1 cellular context compared by ENCODE assay signal in the genomic region with DNA sequence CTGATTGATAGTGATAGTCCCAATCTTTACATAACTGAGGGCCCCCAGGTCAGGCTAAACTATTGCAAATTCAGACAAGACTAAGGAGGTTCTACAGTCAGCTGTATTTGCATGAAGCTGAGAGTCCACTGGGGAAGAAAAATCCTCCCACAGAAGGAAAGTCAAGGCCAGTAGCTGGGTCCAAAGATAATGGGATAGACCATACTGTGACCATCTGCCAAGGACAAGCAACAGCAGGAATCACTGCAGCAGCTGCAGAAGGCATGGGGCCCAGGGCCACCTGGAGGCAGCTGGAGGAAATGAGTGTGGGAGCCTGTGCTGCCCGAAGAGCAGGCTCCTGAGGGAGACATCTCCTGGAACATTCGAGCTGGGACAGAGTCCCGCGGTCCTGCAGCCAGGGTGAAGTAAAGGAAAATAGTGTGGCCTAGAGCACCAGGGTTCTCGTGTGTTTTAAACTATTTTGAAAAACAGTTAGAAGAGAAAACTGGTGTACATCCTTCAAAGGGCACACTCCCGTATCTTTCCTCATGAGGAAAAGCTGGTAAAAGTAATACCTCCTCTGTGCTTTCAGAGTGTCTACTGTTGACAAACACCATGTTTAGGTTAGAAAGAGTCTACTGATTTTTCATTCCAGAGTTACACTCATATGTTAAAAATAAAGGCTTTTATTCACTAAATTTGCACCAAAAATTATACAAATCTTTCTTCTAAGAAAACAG.
TF ChIP-seq lines count a peak whose summit lies in the region.

No MANE protein-coding gene starts in this region.

TF ChIP-seq in HepG2, 621 proteins besides CTCF, POLR2A, EP300 and RAD21 (continued from another document and continues in another):
- TF ChIP-seq, protein P1, sequence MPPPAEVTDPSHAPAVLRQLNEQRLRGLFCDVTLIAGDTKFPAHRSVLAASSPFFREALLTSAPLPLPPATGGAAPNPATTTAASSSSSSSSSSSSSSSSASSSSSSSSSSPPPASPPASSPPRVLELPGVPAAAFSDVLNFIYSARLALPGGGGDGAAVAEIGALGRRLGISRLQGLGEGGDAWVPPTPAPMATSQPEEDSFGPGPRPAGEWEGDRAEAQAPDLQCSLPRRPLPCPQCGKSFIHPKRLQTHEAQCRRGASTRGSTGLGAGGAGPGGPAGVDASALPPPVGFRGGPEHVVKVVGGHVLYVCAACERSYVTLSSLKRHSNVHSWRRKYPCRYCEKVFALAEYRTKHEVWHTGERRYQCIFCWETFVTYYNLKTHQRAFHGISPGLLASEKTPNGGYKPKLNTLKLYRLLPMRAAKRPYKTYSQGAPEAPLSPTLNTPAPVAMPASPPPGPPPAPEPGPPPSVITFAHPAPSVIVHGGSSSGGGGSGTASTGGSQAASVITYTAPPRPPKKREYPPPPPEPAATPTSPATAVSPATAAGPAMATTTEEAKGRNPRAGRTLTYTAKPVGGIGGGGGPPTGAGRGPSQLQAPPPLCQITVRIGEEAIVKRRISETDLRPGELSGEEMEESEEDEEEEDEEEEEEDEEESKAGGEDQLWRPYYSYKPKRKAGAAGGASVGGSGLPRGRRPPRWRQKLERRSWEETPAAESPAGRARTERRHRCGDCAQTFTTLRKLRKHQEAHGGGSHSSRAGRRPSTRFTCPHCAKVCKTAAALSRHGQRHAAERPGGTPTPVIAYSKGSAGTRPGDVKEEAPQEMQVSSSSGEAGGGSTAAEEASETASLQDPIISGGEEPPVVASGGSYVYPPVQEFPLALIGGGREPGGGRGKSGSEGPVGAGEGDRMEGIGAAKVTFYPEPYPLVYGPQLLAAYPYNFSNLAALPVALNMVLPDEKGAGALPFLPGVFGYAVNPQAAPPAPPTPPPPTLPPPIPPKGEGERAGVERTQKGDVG (CRISPR knock-in tag; IDR thresholded peaks at IDR 0.05; ENCODE audit: borderline replicate concordance), result peak; percentile 47; the same call in 1 of the 2 replicates
- TF ChIP-seq NKX3-1 (CRISPR knock-in tag; IDR thresholded peaks at IDR 0.05), result no peak
- no peak for TF ChIP-seq ZSCAN30 (CRISPR knock-in tag; IDR thresholded peaks at IDR 0.05)
- TF ChIP-seq JUND (CRISPR knock-in tag; IDR thresholded peaks at IDR 0.05), result peak; percentile 32; the same call in 1 of the 2 replicates
- TF ChIP-seq SP1 (IDR thresholded peaks at IDR 0.05), result no peak
- 0 out of 2 replicates have a peak, but pooled peaks have one; percentile 28 for TF ChIP-seq SP1 (CRISPR knock-in tag; IDR thresholded peaks at IDR 0.05)
- no peak for TF ChIP-seq ZNF552 (CRISPR knock-in tag; IDR thresholded peaks at IDR 0.05; ENCODE audit: borderline replicate concordance)
- TF ChIP-seq ZNF629 (CRISPR knock-in tag; conservative IDR thresholded peaks at IDR 0.05), result 0 out of 2 replicates have a peak, but pooled peaks have one; percentile 20
- TF ChIP-seq HIVEP1 (CRISPR knock-in tag; IDR thresholded peaks at IDR 0.05), result no peak
- no peak for TF ChIP-seq ZNF343 (CRISPR knock-in tag; IDR thresholded peaks at IDR 0.05)
- TF ChIP-seq ZNF253 (CRISPR knock-in tag; IDR thresholded peaks at IDR 0.05; ENCODE audit: borderline replicate concordance), result no peak
- TF ChIP-seq, protein P2, sequence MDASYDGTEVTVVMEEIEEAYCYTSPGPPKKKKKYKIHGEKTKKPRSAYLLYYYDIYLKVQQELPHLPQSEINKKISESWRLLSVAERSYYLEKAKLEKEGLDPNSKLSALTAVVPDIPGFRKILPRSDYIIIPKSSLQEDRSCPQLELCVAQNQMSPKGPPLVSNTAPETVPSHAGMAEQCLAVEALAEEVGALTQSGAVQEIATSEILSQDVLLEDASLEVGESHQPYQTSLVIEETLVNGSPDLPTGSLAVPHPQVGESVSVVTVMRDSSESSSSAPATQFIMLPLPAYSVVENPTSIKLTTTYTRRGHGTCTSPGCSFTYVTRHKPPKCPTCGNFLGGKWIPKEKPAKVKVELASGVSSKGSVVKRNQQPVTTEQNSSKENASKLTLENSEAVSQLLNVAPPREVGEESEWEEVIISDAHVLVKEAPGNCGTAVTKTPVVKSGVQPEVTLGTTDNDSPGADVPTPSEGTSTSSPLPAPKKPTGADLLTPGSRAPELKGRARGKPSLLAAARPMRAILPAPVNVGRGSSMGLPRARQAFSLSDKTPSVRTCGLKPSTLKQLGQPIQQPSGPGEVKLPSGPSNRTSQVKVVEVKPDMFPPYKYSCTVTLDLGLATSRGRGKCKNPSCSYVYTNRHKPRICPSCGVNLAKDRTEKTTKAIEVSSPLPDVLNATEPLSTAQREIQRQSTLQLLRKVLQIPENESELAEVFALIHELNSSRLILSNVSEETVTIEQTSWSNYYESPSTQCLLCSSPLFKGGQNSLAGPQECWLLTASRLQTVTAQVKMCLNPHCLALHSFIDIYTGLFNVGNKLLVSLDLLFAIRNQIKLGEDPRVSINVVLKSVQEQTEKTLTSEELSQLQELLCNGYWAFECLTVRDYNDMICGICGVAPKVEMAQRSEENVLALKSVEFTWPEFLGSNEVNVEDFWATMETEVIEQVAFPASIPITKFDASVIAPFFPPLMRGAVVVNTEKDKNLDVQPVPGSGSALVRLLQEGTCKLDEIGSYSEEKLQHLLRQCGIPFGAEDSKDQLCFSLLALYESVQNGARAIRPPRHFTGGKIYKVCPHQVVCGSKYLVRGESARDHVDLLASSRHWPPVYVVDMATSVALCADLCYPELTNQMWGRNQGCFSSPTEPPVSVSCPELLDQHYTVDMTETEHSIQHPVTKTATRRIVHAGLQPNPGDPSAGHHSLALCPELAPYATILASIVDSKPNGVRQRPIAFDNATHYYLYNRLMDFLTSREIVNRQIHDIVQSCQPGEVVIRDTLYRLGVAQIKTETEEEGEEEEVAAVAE (CRISPR knock-in tag; IDR thresholded peaks at IDR 0.05; ENCODE audit: borderline replicate concordance), result peak; percentile 70; the same call in 1 of the 2 replicates
- no peak for TF ChIP-seq ZNF569 (CRISPR knock-in tag; IDR thresholded peaks at IDR 0.05; ENCODE audit: borderline replicate concordance)
- TF ChIP-seq MAZ (IDR thresholded peaks at IDR 0.05; ENCODE audit: borderline replicate concordance, low read depth, low read length), result no peak
- no peak for TF ChIP-seq MAZ (CRISPR knock-in tag; IDR thresholded peaks at IDR 0.05; ENCODE audit: low read depth)
- no peak for TF ChIP-seq TBL1XR1 (IDR thresholded peaks at IDR 0.05; ENCODE audit: borderline replicate concordance, low read length, partially characterized antibody)
- TF ChIP-seq ZNF558 (CRISPR knock-in tag; IDR thresholded peaks at IDR 0.05; ENCODE audit: borderline replicate concordance), result no peak
- TF ChIP-seq ZNF512B (CRISPR knock-in tag; IDR thresholded peaks at IDR 0.05; ENCODE audit: borderline replicate concordance), result no peak
- peak; percentile 72; the same call in 1 of the 2 replicates for TF ChIP-seq KMT2B (CRISPR knock-in tag; IDR thresholded peaks at IDR 0.05)
- TF ChIP-seq ZNF549 (CRISPR knock-in tag; IDR thresholded peaks at IDR 0.05), result no peak
- TF ChIP-seq FOXP4 (CRISPR knock-in tag; IDR thresholded peaks at IDR 0.05), result peak; percentile 61; the same call in 1 of the 2 replicates
- TF ChIP-seq NFKB2 (CRISPR knock-in tag; IDR thresholded peaks at IDR 0.05; ENCODE audit: borderline replicate concordance), result no peak; the same call in 1 of the 2 replicates
- no peak for TF ChIP-seq CHCHD3 (CRISPR knock-in tag; IDR thresholded peaks at IDR 0.05)
- no peak for TF ChIP-seq DNMT1 (CRISPR knock-in tag; IDR thresholded peaks at IDR 0.05)
- TF ChIP-seq STAT5B (CRISPR knock-in tag; IDR thresholded peaks at IDR 0.05), result no peak
- TF ChIP-seq ZNF709 (CRISPR knock-in tag; IDR thresholded peaks at IDR 0.05), result no peak
- TF ChIP-seq ZBTB7B (CRISPR knock-in tag; IDR thresholded peaks at IDR 0.05), result 0 out of 2 replicates have a peak, but pooled peaks have one; percentile 27
- no peak for TF ChIP-seq PTBP1 (IDR thresholded peaks at IDR 0.05; ENCODE audit: low read depth, low read length, poor library complexity, severe bottlenecking)
- 0 out of 2 replicates have a peak, but pooled peaks have one; percentile 68 for TF ChIP-seq RBAK (CRISPR knock-in tag; IDR thresholded peaks at IDR 0.05)
- TF ChIP-seq CHD4 (IDR thresholded peaks at IDR 0.05; ENCODE audit: borderline replicate concordance, low read length), result no peak
- no peak for TF ChIP-seq ZNF704 (CRISPR knock-in tag; IDR thresholded peaks at IDR 0.05; ENCODE audit: borderline replicate concordance)
- peak; percentile 74 for TF ChIP-seq HNF1B (CRISPR knock-in tag; IDR thresholded peaks at IDR 0.05)
- TF ChIP-seq PHF5A (CRISPR knock-in tag; IDR thresholded peaks at IDR 0.05; ENCODE audit: low read depth, unreplicated experiment), result peak; percentile 51
- TF ChIP-seq ZBTB8A (CRISPR knock-in tag; IDR thresholded peaks at IDR 0.05; ENCODE audit: borderline replicate concordance, low read depth), result no peak
- no peak; the same call in 1 of the 2 replicates for TF ChIP-seq ZSCAN9 (CRISPR knock-in tag; IDR thresholded peaks at IDR 0.05; ENCODE audit: borderline replicate concordance)
- TF ChIP-seq ZBTB1 (CRISPR knock-in tag; IDR thresholded peaks at IDR 0.05; ENCODE audit: borderline replicate concordance), result no peak
- TF ChIP-seq JDP2 (CRISPR knock-in tag; IDR thresholded peaks at IDR 0.05; ENCODE audit: borderline replicate concordance), result no peak
- no peak for TF ChIP-seq GLMP (CRISPR knock-in tag; IDR thresholded peaks at IDR 0.05; ENCODE audit: borderline replicate concordance)
- no peak for TF ChIP-seq AGO1 (IDR thresholded peaks at IDR 0.05; ENCODE audit: low read depth, low read length, poor library complexity, severe bottlenecking)
- no peak for TF ChIP-seq HIC2 (CRISPR knock-in tag; IDR thresholded peaks at IDR 0.05; ENCODE audit: low read depth)
- no peak for TF ChIP-seq ZBTB21 (CRISPR knock-in tag; IDR thresholded peaks at IDR 0.05)
